8 cellular contexts compared by ENCODE assay signal in the genomic region with DNA sequence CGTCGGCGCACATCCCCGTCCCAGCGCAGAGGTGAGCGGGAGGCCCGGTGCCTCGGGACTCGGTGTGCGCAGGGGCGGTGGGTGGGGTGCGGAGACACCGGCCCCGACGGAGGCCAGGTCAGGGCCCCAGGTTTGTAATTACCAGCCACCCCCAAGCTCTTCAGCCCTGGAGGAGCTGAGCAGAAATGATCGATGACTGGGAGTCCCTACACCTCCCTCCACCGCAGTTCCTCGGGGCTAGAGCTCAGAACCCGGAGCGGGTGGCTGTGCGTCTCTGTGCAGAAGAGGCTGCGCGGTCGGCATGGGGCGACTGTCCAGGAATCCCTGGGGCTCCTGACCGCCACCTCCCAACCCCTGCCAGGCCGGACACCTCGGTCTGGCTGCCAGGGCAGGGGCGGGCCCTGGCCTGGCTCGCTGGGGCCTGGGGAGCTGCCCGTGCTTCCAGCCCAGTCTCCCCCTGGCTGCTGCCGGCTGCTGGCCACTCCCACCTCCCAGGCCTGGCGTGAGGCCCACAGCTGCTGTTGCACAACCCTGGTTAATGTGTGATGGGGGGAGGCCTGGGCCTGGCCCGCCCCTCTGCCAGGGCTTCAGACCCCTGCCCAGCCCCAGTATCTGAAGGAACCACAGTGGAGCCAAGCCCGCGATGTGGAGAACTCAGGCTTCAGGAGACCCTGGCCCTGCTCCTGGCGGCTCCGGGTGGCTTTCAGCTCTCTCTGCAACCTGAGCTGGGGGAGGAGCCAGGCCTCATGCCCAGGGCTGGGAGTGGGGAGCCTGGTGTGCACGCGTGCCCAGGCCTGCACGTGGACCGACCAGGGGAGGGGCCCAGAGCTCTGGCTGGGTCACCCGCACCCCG. TPM values are rescaled to one million over a fixed set of nuclear protein-coding genes. Genes with fewer than 3 reads are reported as not detected.
A peak's percentile ranks its signal among the peaks of the same experiment; 100 is the strongest.
DNase-seq lines count a peak whose midpoint lies in the region; ATAC-seq and TF ChIP-seq lines count a peak whose summit lies in the region.

No MANE protein-coding gene starts in this region.

- H3K4me1 ChIP-seq in subcutaneous abdominal adipose tissue (ENCODE audit: control insufficient read depth in 5 of 5, insufficient read depth in 5 of 5, low read length in 5 of 5), result peaks cover 2 to 74% (median 54%) of the 10 kb centered on the region in 5 donors

- H3K36me3 ChIP-seq in subcutaneous abdominal adipose tissue (ENCODE audit: control insufficient read depth in 5 of 5, insufficient read depth in 5 of 5, low read length in 5 of 5), result peaks cover 0 to 41% (median 25%) of the 10 kb centered on the region in 5 donors

- H3K36me3 Mint-ChIP-seq in endothelial cell (ENCODE audit: low read depth, unreplicated experiment), result peaks cover 17% of the 10 kb centered on the region

- no peak for ATAC-seq in HG03039 (IDR thresholded peaks at IDR 0.05; ENCODE audit: unreplicated experiment)

- H3K27me3 Mint-ChIP-seq in endothelial cell (ENCODE audit: unreplicated experiment), result peaks cover 19% of the 10 kb centered on the region

- peak overlapping the region; percentile 70 for H3K4me3 ChIP-seq in WI38 (ENCODE audit: low read depth, low read length)
- peak overlapping the region; percentile 63 to 76 (median 71) for H3K4me3 ChIP-seq in subcutaneous abdominal adipose tissue (ENCODE audit: low read depth in 1 of 5, low read length in 5 of 5)

- H3K9ac ChIP-seq in subcutaneous abdominal adipose tissue (ENCODE audit: low read length in 5 of 5), result peak overlapping the region in 3 of 5 donors; percentile 66 to 80 (median 75)

- H3K4me1 Mint-ChIP-seq in endothelial cell (ENCODE audit: unreplicated experiment), result no peaks in the 10 kb centered on the region

- no peaks in the 10 kb centered on the region for H3K9me3 Mint-ChIP-seq in endothelial cell (ENCODE audit: unreplicated experiment)

- no peaks in the 10 kb centered on the region for H3K27me3 ChIP-seq in subcutaneous abdominal adipose tissue (ENCODE audit: control insufficient read depth in 5 of 5, insufficient read depth in 4 of 5, low read length in 5 of 5)

- H3K4me3 Mint-ChIP-seq in endothelial cell (ENCODE audit: unreplicated experiment), result no peak overlapping the region

- TF ChIP-seq CTCF in WI38 (IDR thresholded peaks at IDR 0.05; ENCODE audit: low read depth, low read length), result no peak
- TF ChIP-seq CTCF in endothelial cell (IDR thresholded peaks at IDR 0.05; ENCODE audit: unreplicated experiment), result no peak

- peak overlapping the region; percentile 65 for H3K27ac ChIP-seq in subcutaneous abdominal adipose tissue (ENCODE audit: low read depth, low read length)

- DNase-seq in Ammon's horn (ENCODE audit: low spot score) (peak; percentile 84), GM19238 (ENCODE audit: insufficient read length, low spot score) (peak; percentile 83), NCI-H2196 (lab: John Stamatoyannopoulos, UW; ENCODE audit: unreplicated experiment) (peak; percentile 88), endothelial cell (ENCODE audit: low spot score) (peak; percentile 65), medulla oblongata (ENCODE audit: extremely low spot score) (peak; percentile 85)

- no peaks in the 10 kb centered on the region for H3K9me3 ChIP-seq in subcutaneous abdominal adipose tissue (ENCODE audit: control insufficient read depth in 5 of 5, low read length in 5 of 5)

- H3K27ac Mint-ChIP-seq in endothelial cell (ENCODE audit: unreplicated experiment), result no peak overlapping the region

RNA-seq across cellular contexts. Expression of a gene that starts 1.2 kb away (rescaled TPM):
- total RNA-seq in endothelial cell (ENCODE audit: unreplicated experiment), result 69.6 TPM

RNA-seq across cellular contexts. Expression of a gene that starts 4.3 kb away (rescaled TPM):
- 8.1 TPM for total RNA-seq in endothelial cell (ENCODE audit: unreplicated experiment)

RNA-seq across cellular contexts. Expression of a gene that starts 32.9 kb away (rescaled TPM):
- total RNA-seq in endothelial cell (ENCODE audit: unreplicated experiment), result 34.9 TPM

RNA-seq across cellular contexts. Expression of a gene that starts 33.0 kb away (rescaled TPM):
- total RNA-seq in endothelial cell (ENCODE audit: unreplicated experiment), result 33.4 TPM

RNA-seq across cellular contexts. Expression of a gene that starts 44.3 kb away (rescaled TPM):
- not detected for total RNA-seq in endothelial cell (ENCODE audit: unreplicated experiment)
